19 cellular contexts compared by ENCODE assay signal in the genomic region with DNA sequence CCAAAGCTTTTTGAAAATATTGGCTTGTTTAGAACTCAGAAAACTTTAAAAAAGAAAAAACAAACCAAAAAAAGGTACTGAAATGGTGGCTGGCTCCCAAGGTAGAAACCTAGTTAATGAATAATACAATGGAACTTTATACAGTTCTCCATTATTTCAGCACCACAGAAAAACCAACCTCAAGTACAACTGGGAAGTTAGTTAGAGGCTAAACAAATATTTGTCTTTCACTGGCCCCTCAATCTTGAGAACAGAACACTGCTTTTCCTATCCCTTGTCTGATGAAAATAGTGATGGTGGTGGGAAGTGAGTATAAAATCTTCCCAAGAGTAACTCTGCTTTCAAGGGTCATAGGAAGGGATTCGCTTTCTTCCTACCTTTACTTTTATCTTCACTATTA.
DNase-seq lines count a peak whose midpoint lies in the region; ATAC-seq, FAIRE-seq and TF ChIP-seq lines count a peak whose summit lies in the region.
"Had no signal": no experiment of that assay in that cellular context is flagged by ENCODE, and none has a peak within 500 bp of the region (broad histone marks: within the 10 kb centered on the region; RNA-seq: fewer than 3 reads in every experiment).

No MANE protein-coding gene starts in this region.

- H3K9me3 Mint-ChIP-seq in activated CD8-positive, alpha-beta T cell treated with anti-CD3 and anti-CD28 coated beads, Interleukin-2, amount 10 ng/mL, durations not matched to agents 7 days and 5 days (ENCODE audit: insufficient read depth) = no peaks in the 10 kb centered on the region
- H3K9me3 Mint-ChIP-seq: CD8-positive, alpha-beta T cell; GM23338 had no signal

- TF ChIP-seq CTCF in body of pancreas (IDR thresholded peaks at IDR 0.05) = no peak
- TF ChIP-seq CTCF in left lung (IDR thresholded peaks at IDR 0.05) = no peak
- TF ChIP-seq CTCF in pancreas (IDR thresholded peaks at IDR 0.05) = no peak

- no peaks in the 10 kb centered on the region for H3K4me1 Mint-ChIP-seq in activated CD8-positive, alpha-beta T cell treated with anti-CD3 and anti-CD28 coated beads, Interleukin-2, amount 10 ng/mL, durations not matched to agents 7 days and 5 days (ENCODE audit: low read depth)
- H3K4me1 Mint-ChIP-seq: GM23338 had no signal

- H3K27me3 ChIP-seq in body of pancreas (no peaks in the 10 kb centered on the region), left lung (no peaks in the 10 kb centered on the region), pancreas (no peaks in the 10 kb centered on the region)
- H3K27me3 ChIP-seq: BLaER1 had no signal

- 69 to 85% methylated on average over 1 of the region's 1 CpG for WGBS in body of pancreas, 2 donors
- 47 to 79% methylated on average over 1 of the region's 1 CpG for WGBS in pancreas, 2 donors

- peaks cover 12% of the 10 kb centered on the region for H3K36me3 Mint-ChIP-seq in activated CD8-positive, alpha-beta T cell treated with anti-CD3 and anti-CD28 coated beads, Interleukin-2, amount 10 ng/mL, durations not matched to agents 7 days and 5 days (ENCODE audit: low read depth)

- in situ Hi-C loops in ACHN (cut with HindIII; ENCODE audit: low pct_ligation_motif_present, low pct_unique_long_range_greater_than_20kb, low sequenced_read_pairs) = no loop called here

- H3K27ac Mint-ChIP-seq in activated CD8-positive, alpha-beta T cell treated with anti-CD3 and anti-CD28 coated beads, Interleukin-2, amount 10 ng/mL, durations not matched to agents 7 days and 5 days = no peak overlapping the region
- H3K27ac Mint-ChIP-seq: CD8-positive, alpha-beta T cell; GM23338 had no signal

- intact Hi-C loops in body of pancreas (cut with DNase I) (no loop called here), left lung (cut with DNase I) (no loop called here), pancreas (cut with DNase I) (no loop called here)

- CTCF ChIA-PET in activated CD8-positive, alpha-beta T cell treated with anti-CD3 and anti-CD28 coated beads, Interleukin-2, amount 10 ng/mL, durations not matched to agents 7 days and 5 days (lab: Charles Lee) = no interaction called here

- no peak for FAIRE-seq in pancreas (lab: Jason Lieb, UNC)

- no peaks in the 10 kb centered on the region for H3K27me3 Mint-ChIP-seq in activated CD8-positive, alpha-beta T cell treated with anti-CD3 and anti-CD28 coated beads, Interleukin-2, amount 10 ng/mL, durations not matched to agents 7 days and 5 days (ENCODE audit: low read depth)

- H3K36me3 ChIP-seq in body of pancreas (replicated peaks in 1 of 2; ENCODE audit: insufficient read depth in 1 of 2, low read depth in 2 of 2) (no peaks in the 10 kb centered on the region), left lung (peaks cover 0 to 26% of the 10 kb centered on the region in 2 donors), pancreas (peaks cover 0 to 15% (median 5%) of the 10 kb centered on the region in 3 donors)

- H3K4me3 ChIP-seq in body of pancreas (no peak overlapping the region), left lung (no peak overlapping the region), pancreas (no peak overlapping the region)
- H3K4me3 ChIP-seq: BLaER1, GM23338, SK-N-MC had no signal

- DNase-seq in ACHN (peak; percentile 20), body of pancreas (no peak), left lung (no peak), pancreas (no peak), caudate nucleus (lab: John Stamatoyannopoulos, UW) (no peak), A172 (ENCODE audit: low spot score) (no peak)
- DNase-seq in activated CD8-positive, alpha-beta T cell treated with anti-CD3 and anti-CD28 coated beads, Interleukin-2, amount 10 ng/mL, durations not matched to agents 7 days and 5 days = no peak
- DNase-seq: CD8-positive, alpha-beta T cell; DND-41; KG1; NCI-H1105 treated with DMSO at 0.1 percent for 48 hours; NCI-H1694 treated with DMSO at 0.1 percent for 48 hours; NCI-H510A treated with DMSO at 0.1 percent for 48 hours; SHP77 had no signal

- H3K27ac ChIP-seq in body of pancreas (peak overlapping the region in 3 of 4 donors; percentile 32 to 43 (median 33)), left lung (peak overlapping the region in 1 of 2 donors; percentile 33), pancreas (peak overlapping the region in 1 of 4 donors; percentile 57), caudate nucleus (ENCODE audit: low read depth, low read length) (no peak overlapping the region)
- H3K27ac ChIP-seq: BLaER1, SK-N-MC had no signal

- POLR2A ChIA-PET in activated CD8-positive, alpha-beta T cell treated with anti-CD3 and anti-CD28 coated beads, Interleukin-2, amount 10 ng/mL, durations not matched to agents 7 days and 5 days (lab: Charles Lee) = no interaction called here

- peak; percentile 48 for ATAC-seq in body of pancreas
- peak; percentile 70 for ATAC-seq in left lung
- peak; percentile 60 to 86 (median 70) for ATAC-seq in pancreas
- ATAC-seq in activated CD8-positive, alpha-beta T cell treated with anti-CD3 and anti-CD28 coated beads, Interleukin-2, amount 10 ng/mL, durations not matched to agents 7 days and 5 days = no peak
- ATAC-seq in GM19452 (IDR thresholded peaks at IDR 0.05; ENCODE audit: unreplicated experiment) = no peak
- ATAC-seq: CD8-positive, alpha-beta T cell; GM23338; HCT116 had no signal

- peaks cover 24% of the 10 kb centered on the region for H3K4me1 ChIP-seq in body of pancreas
- H3K4me1 ChIP-seq in left lung = peaks cover 7 to 12% of the 10 kb centered on the region in 2 donors
- H3K4me1 ChIP-seq in pancreas = peaks cover 0 to 14% (median 13%) of the 10 kb centered on the region in 3 donors
- H3K4me1 ChIP-seq: BLaER1 had no signal

- H3K9me3 ChIP-seq in body of pancreas = no peaks in the 10 kb centered on the region
- H3K9me3 ChIP-seq in left lung = no peaks in the 10 kb centered on the region
- H3K9me3 ChIP-seq in pancreas = no peaks in the 10 kb centered on the region
- H3K9me3 ChIP-seq: BLaER1 had no signal

- no peak for TF ChIP-seq POLR2A in body of pancreas (IDR thresholded peaks at IDR 0.05)

- H3K4me3 Mint-ChIP-seq in activated CD8-positive, alpha-beta T cell treated with anti-CD3 and anti-CD28 coated beads, Interleukin-2, amount 10 ng/mL, durations not matched to agents 7 days and 5 days = no peak overlapping the region
- H3K4me3 Mint-ChIP-seq: CD8-positive, alpha-beta T cell; GM23338 had no signal

Comparison
In these comparisons a context has a peak if more than half of its experiments do, and no peak if none do; other contexts are left out.
1. ATAC-seq: peak in body of pancreas (single experiment), left lung (single experiment) and pancreas (4 of 4); none in activated CD8-positive, alpha-beta T cell treated with anti-CD3 and anti-CD28 coated beads, Interleukin-2, amount 10 ng/mL, durations not matched to agents 7 days and 5 days (single experiment) and GM19452 (single experiment).